25 cellular contexts compared by ENCODE assay signal in the genomic region with DNA sequence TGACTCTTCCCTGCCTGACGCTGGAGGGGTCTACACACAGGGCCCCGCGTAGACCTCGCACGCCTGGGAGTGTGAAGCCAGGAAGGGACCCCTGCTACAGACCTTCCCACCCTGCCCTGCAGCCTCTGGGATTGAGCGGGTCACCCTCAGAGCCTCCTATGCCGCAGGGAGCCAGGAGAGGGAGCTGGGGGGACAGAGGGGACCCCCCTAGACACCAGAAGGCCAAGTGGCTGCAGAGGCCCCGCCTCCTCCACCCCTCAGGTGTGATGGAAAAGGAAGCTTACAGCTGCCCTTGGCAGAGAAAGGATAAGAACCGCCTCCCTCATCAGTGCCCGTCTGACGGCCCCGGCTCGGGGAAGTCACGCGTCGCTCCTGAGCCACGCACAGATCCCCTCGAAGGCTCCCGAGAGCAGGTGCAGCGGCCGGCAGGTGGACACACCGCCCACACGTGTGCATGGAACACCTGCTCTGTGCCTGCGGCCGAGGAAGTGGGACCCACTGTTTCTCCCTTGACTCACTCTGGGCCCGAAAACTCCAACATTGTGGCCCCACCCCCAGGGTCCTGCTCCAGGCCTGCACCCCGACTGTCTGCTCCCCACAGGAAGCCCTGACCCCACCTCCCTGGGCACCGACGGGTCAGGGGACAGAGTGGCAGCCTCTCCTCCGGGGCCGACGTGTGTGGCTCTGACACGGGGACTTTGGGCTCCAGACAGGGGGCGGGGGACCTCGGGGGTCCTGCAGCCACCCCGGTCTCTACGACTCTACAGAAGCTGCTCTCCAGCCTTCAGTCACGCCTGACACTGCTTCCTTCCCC.
DNase-seq lines count a peak whose midpoint lies in the region; ATAC-seq and TF ChIP-seq lines count a peak whose summit lies in the region.
"Had no signal": no experiment of that assay in that cellular context is flagged by ENCODE, and none has a peak within 500 bp of the region (broad histone marks: within the 10 kb centered on the region; RNA-seq: fewer than 3 reads in every experiment).

No MANE protein-coding gene starts in this region.

- no peak for TF ChIP-seq CTCF in lower leg skin (IDR thresholded peaks at IDR 0.05)

- no peaks in the 10 kb centered on the region for H3K27me3 ChIP-seq in right cardiac atrium (ENCODE audit: control insufficient read depth, insufficient read depth)

- H3K27ac ChIP-seq in right cardiac atrium (ENCODE audit: low read length): no peak overlapping the region
- H3K27ac ChIP-seq: adrenal gland, C4-2B, esophagus muscularis mucosa, neural progenitor cell, parathyroid adenoma, SK-N-MC, stomach had no signal

- WGBS in right cardiac atrium: 57% methylated on average over 38 of the region's 38 CpGs
- 45 to 62% methylated on average over 25 to 36 of the region's 38 CpGs for WGBS in lower leg skin, 2 donors

- H3K4me3 Mint-ChIP-seq in activated T-cell treated with anti-CD3 and anti-CD28 coated beads, Interleukin-2, amount 50 U/mL, for 72 hours: no peak overlapping the region
- H3K4me3 Mint-ChIP-seq: activated CD4-positive, alpha-beta memory T cell treated with anti-CD3 and anti-CD28 coated beads for 36 hours; activated naive CD4-positive, alpha-beta T cell treated with anti-CD3 and anti-CD28 coated beads, Interleukin-2, amount 10 ng/mL, durations not matched to agents 7 days and 5 days; activated T-helper 17 cell treated with anti-CD3 and anti-CD28 coated beads, Interleukin-2, amount 50 U/mL, for 72 hours; neural progenitor cell; T-helper 1 cell treated with Interleukin-12 subunit alpha and Interleukin-12 subunit beta and Interleukin-4 antibody, amounts not matched to agents 30 μg/mL and 1 μg/mL, for 36 hours had no signal

- H3K27ac Mint-ChIP-seq in activated T-cell treated with anti-CD3 and anti-CD28 coated beads, Interleukin-2, amount 50 U/mL, for 72 hours: no peak overlapping the region
- H3K27ac Mint-ChIP-seq: activated CD4-positive, alpha-beta memory T cell treated with anti-CD3 and anti-CD28 coated beads for 36 hours; activated naive CD4-positive, alpha-beta T cell treated with anti-CD3 and anti-CD28 coated beads, Interleukin-2, amount 10 ng/mL, durations not matched to agents 7 days and 5 days; activated T-helper 17 cell treated with anti-CD3 and anti-CD28 coated beads, Interleukin-2, amount 50 U/mL, for 72 hours; T-helper 1 cell treated with Interleukin-12 subunit alpha and Interleukin-12 subunit beta and Interleukin-4 antibody, amounts not matched to agents 30 μg/mL and 1 μg/mL, for 36 hours had no signal

- no peak for TF ChIP-seq POLR2A in lower leg skin (IDR thresholded peaks at IDR 0.05)

- no peaks in the 10 kb centered on the region for H3K4me1 ChIP-seq in right cardiac atrium (ENCODE audit: control insufficient read depth, insufficient read depth, low read length)
- H3K4me1 ChIP-seq: adrenal gland, esophagus muscularis mucosa, neural progenitor cell, parathyroid adenoma, stomach had no signal

- no peaks in the 10 kb centered on the region for H3K9me3 ChIP-seq in right cardiac atrium (ENCODE audit: control insufficient read depth, low read length)
- H3K9me3 ChIP-seq: esophagus muscularis mucosa had no signal

- ATAC-seq in right cardiac atrium: no peak
- ATAC-seq in activated T-cell treated with anti-CD3 and anti-CD28 coated beads, Interleukin-2, amount 50 U/mL, for 72 hours (replicated peaks in 1 of 2): no peak
- ATAC-seq: activated T-helper 17 cell treated with anti-CD3 and anti-CD28 coated beads, Interleukin-2, amount 50 U/mL, for 72 hours had no signal

- no peaks in the 10 kb centered on the region for H3K9me3 Mint-ChIP-seq in activated T-cell treated with anti-CD3 and anti-CD28 coated beads, Interleukin-2, amount 50 U/mL, for 72 hours
- H3K9me3 Mint-ChIP-seq: activated CD4-positive, alpha-beta memory T cell treated with anti-CD3 and anti-CD28 coated beads for 36 hours; activated naive CD4-positive, alpha-beta T cell treated with anti-CD3 and anti-CD28 coated beads, Interleukin-2, amount 10 ng/mL, durations not matched to agents 7 days and 5 days; activated T-helper 17 cell treated with anti-CD3 and anti-CD28 coated beads, Interleukin-2, amount 50 U/mL, for 72 hours; neural progenitor cell; T-helper 1 cell treated with Interleukin-12 subunit alpha and Interleukin-12 subunit beta and Interleukin-4 antibody, amounts not matched to agents 30 μg/mL and 1 μg/mL, for 36 hours had no signal

- H3K4me3 ChIP-seq in right cardiac atrium (ENCODE audit: low read length): no peak overlapping the region
- no peak overlapping the region for H3K4me3 ChIP-seq in lower leg skin (ENCODE audit: low read depth, poor library complexity, severe bottlenecking)
- H3K4me3 ChIP-seq: adrenal gland, esophagus muscularis mucosa, neural progenitor cell, SK-N-MC, smooth muscle cell, stomach had no signal

- no peaks in the 10 kb centered on the region for H3K4me1 Mint-ChIP-seq in activated T-cell treated with anti-CD3 and anti-CD28 coated beads, Interleukin-2, amount 50 U/mL, for 72 hours (ENCODE audit: low read depth)
- H3K4me1 Mint-ChIP-seq: activated naive CD4-positive, alpha-beta T cell treated with anti-CD3 and anti-CD28 coated beads, Interleukin-2, amount 10 ng/mL, durations not matched to agents 7 days and 5 days had no signal

- H3K36me3 Mint-ChIP-seq in activated T-cell treated with anti-CD3 and anti-CD28 coated beads, Interleukin-2, amount 50 U/mL, for 72 hours (ENCODE audit: insufficient read depth in 2 of 2): no peaks in the 10 kb centered on the region
- H3K36me3 Mint-ChIP-seq: activated CD4-positive, alpha-beta memory T cell treated with anti-CD3 and anti-CD28 coated beads for 36 hours; activated naive CD4-positive, alpha-beta T cell treated with anti-CD3 and anti-CD28 coated beads, Interleukin-2, amount 10 ng/mL, durations not matched to agents 7 days and 5 days; neural progenitor cell had no signal

- peaks cover 10% of the 10 kb centered on the region for H3K27me3 Mint-ChIP-seq in activated T-cell treated with anti-CD3 and anti-CD28 coated beads, Interleukin-2, amount 50 U/mL, for 72 hours (ENCODE audit: low read depth)

- intact Hi-C loops in right cardiac atrium (cut with DNase I): no loop called here
- intact Hi-C loops in cardiac septum (cut with DNase I): no loop called here
- intact Hi-C loops in lower leg skin (cut with DNase I; ENCODE audit: low total_unique reads): no loop called here

- DNase-seq in right cardiac atrium (peak in 2 of 3 donors; percentile 22 to 35), cardiac septum (ENCODE audit: low spot score) (no peak), NCI-H1105 treated with DMSO at 0.1 percent for 48 hours (lab: John Stamatoyannopoulos, UW) (peak; percentile 49), RPMI8226 (peak; percentile 47), lower leg skin (ENCODE audit: low spot score in 2 of 2) (no peak), iPS-NIHi7 (ENCODE audit: extremely low spot score) (no peak)
- no peak for DNase-seq in activated T-cell treated with anti-CD3 and anti-CD28 coated beads, Interleukin-2, amount 50 U/mL, for 72 hours
- DNase-seq: activated CD4-positive, alpha-beta memory T cell treated with anti-CD3 and anti-CD28 coated beads for 36 hours; activated CD4-positive, CD25-positive, alpha-beta regulatory T cell treated with anti-CD3 and anti-CD28 coated beads, Interleukin-2, amount 50 U/mL, for 72 hours; activated naive CD4-positive, alpha-beta T cell treated with anti-CD3 and anti-CD28 coated beads, Interleukin-2, amount 10 ng/mL, durations not matched to agents 7 days and 5 days; adrenal gland; foreskin fibroblast; GDM1; Kasumi-1; stimulated activated CD4-positive, alpha-beta T cell treated with anti-CD3 and anti-CD28 coated beads, Interleukin-1b, Interleukin-23, amount 100 ng/mL, for 48 hours; stimulated activated CD8-positive, alpha-beta memory T cell treated with anti-CD3 and anti-CD28 coated beads, Interleukin-4, amount 100 ng/mL, for 48 hours; stomach had no signal

Comparison
In these comparisons a context has a peak if more than half of its experiments do, and no peak if none do; other contexts are left out.
1. DNase-seq: peak in right cardiac atrium (2 of 3), NCI-H1105 treated with DMSO at 0.1 percent for 48 hours (single experiment) and RPMI8226 (single experiment); none in cardiac septum (single experiment), lower leg skin (0 of 2), iPS-NIHi7 (single experiment) and activated T-cell treated with anti-CD3 and anti-CD28 coated beads, Interleukin-2, amount 50 U/mL, for 72 hours (0 of 2).